1 cellular context compared by ENCODE assay signal in genomic region chr2:76958749-76959148, GRCh38.
TF ChIP-seq lines count a peak whose summit lies in the region.

No MANE protein-coding gene starts in this region.

TF ChIP-seq in HepG2, 621 proteins besides CTCF, POLR2A, EP300 and RAD21 (continued from another document):
- TF ChIP-seq EHMT2 (IDR thresholded peaks at IDR 0.05; ENCODE audit: borderline replicate concordance, low read depth, low read length) (peak; percentile 97), ZNF441 (CRISPR knock-in tag; IDR thresholded peaks at IDR 0.05; ENCODE audit: borderline replicate concordance) (0 out of 2 replicates have a peak, but pooled peaks have one; percentile 53), NR2F6 (IDR thresholded peaks at IDR 0.05) (no peak), NR2F6 (CRISPR knock-in tag; IDR thresholded peaks at IDR 0.05) (no peak)
